1 cellular context compared by ENCODE assay signal in genomic region chr4:150315691-150316090, GRCh38.
TF ChIP-seq lines count a peak whose summit lies in the region.

No MANE protein-coding gene starts in this region.

TF ChIP-seq in K562, 482 proteins besides CTCF, POLR2A, EP300 and RAD21 (continued from another document):
- TF ChIP-seq ZFP91 (CRISPR knock-in tag; IDR thresholded peaks at IDR 0.05), result no peak
- 0 out of 2 replicates have a peak, but pooled peaks have one; percentile 2 for TF ChIP-seq ZNF644 (tag; IDR thresholded peaks at IDR 0.05; ENCODE audit: low read depth)
- TF ChIP-seq ILK (tag; IDR thresholded peaks at IDR 0.05; ENCODE audit: borderline replicate concordance, low read depth), result no peak
- no peak for TF ChIP-seq E2F3 (CRISPR knock-in tag; IDR thresholded peaks at IDR 0.05)
- TF ChIP-seq TAF15 (IDR thresholded peaks at IDR 0.05; ENCODE audit: low read depth, low read length), result no peak
- TF ChIP-seq GABPA (tag; conservative IDR thresholded peaks at IDR 0.05; ENCODE audit: low read depth), result no peak
- peak; percentile 38; the same call in 1 of the 2 replicates for TF ChIP-seq ZNF766 (CRISPR knock-in tag; conservative IDR thresholded peaks at IDR 0.05)
- no peak for TF ChIP-seq JUND (IDR thresholded peaks at IDR 0.05; ENCODE audit: borderline replicate concordance, low read depth, low read length)
- TF ChIP-seq JUND (tag; IDR thresholded peaks at IDR 0.05; ENCODE audit: borderline replicate concordance, low read depth, low read length), result 0 out of 3 replicates have a peak, but pooled peaks have one; percentile 3
- no peak for TF ChIP-seq IRF1 (CRISPR knock-in tag; IDR thresholded peaks at IDR 0.05; ENCODE audit: borderline replicate concordance)
- no peak for TF ChIP-seq ERF (CRISPR knock-in tag; IDR thresholded peaks at IDR 0.05)
- peak; percentile 39; the same call in 1 of the 2 replicates for TF ChIP-seq PTTG1 (tag; IDR thresholded peaks at IDR 0.05; ENCODE audit: low read depth)
- TF ChIP-seq NCOR1 (IDR thresholded peaks at IDR 0.05), result no peak
- TF ChIP-seq STAT5B (CRISPR knock-in tag; IDR thresholded peaks at IDR 0.05), result no peak
- TF ChIP-seq MITF (IDR thresholded peaks at IDR 0.05), result no peak
- 0 out of 2 replicates have a peak, but pooled peaks have one; percentile 0 for TF ChIP-seq BACH1 (tag; IDR thresholded peaks at IDR 0.05)
- TF ChIP-seq ZNF174 (CRISPR knock-in tag; IDR thresholded peaks at IDR 0.05), result no peak
- TF ChIP-seq STAT5A (IDR thresholded peaks at IDR 0.05; ENCODE audit: borderline replicate concordance, low read length), result no peak
- TF ChIP-seq ZBTB33 (CRISPR knock-in tag; IDR thresholded peaks at IDR 0.05), result no peak
- no peak for TF ChIP-seq RREB1 (CRISPR knock-in tag; IDR thresholded peaks at IDR 0.05)
- TF ChIP-seq ZBTB9 (CRISPR knock-in tag; IDR thresholded peaks at IDR 0.05), result 0 out of 2 replicates have a peak, but pooled peaks have one; percentile 22
- TF ChIP-seq HINFP (tag; conservative IDR thresholded peaks at IDR 0.05; ENCODE audit: low read depth), result no peak
- no peak for TF ChIP-seq LARP7 (IDR thresholded peaks at IDR 0.05)
- no peak for TF ChIP-seq ZNF239 (CRISPR knock-in tag; IDR thresholded peaks at IDR 0.05)
- TF ChIP-seq NFRKB (IDR thresholded peaks at IDR 0.05; ENCODE audit: low read depth), result peak; percentile 36; the same call in 1 of the 2 replicates
- no peak for TF ChIP-seq ZNF146 (CRISPR knock-in tag; IDR thresholded peaks at IDR 0.05; ENCODE audit: unreplicated experiment)
